Comparison of ENCODE assay signal across 9 cellular contexts in the genomic region with DNA sequence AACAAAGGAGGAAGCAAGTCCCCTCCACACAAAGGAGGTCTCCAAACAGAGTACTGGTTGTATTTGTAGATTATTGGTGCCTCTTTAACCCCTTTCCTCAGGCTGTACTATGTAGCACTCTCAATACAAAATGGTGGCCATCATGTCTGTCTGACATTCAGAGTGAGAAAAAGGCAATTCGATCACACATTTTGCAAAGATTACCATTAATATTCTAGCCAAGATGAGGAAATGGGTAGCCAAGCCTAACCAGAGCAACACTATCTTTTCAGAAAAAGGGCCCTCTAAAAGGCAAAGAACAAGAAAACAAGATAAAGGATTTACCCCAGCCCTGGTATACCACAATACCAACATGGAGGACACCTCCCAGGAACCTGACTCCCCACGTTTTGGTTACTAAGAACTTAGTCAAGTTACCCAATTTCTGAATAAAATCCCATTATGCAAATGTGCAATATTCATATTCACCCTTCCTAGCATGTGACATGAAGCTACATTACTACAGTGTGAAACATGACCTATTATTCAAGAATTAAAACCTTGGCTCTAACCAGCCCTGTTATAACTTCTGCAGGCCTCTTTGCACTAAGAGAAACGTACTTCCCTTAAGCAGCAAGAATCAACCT. TPM values are rescaled to one million over a fixed set of nuclear protein-coding genes. Genes with fewer than 3 reads are reported as not detected.
DNase-seq lines count a peak whose midpoint lies in the region; ATAC-seq and TF ChIP-seq lines count a peak whose summit lies in the region.
"Had no signal": no experiment of that assay in that cellular context is flagged by ENCODE, and none has a peak within 500 bp of the region (broad histone marks: within the 10 kb centered on the region; RNA-seq: fewer than 3 reads in every experiment).

No MANE protein-coding gene starts in this region.

- H3K36me3 ChIP-seq in brain microvascular endothelial cell (replicated peaks) (peaks cover 2% of the 10 kb centered on the region), mesendoderm (ENCODE audit: control insufficient read depth, insufficient read depth, low read length) (no peaks in the 10 kb centered on the region), uterus (no peaks in the 10 kb centered on the region)

- H3K4ac ChIP-seq in mesendoderm (ENCODE audit: low read depth, low read length), result no peak overlapping the region

- H3K4me3 ChIP-seq in brain microvascular endothelial cell (ENCODE audit: low read depth, low read length) (peak overlapping the region; percentile 86), mesendoderm (ENCODE audit: low read length) (peak overlapping the region; percentile 95), uterus (peak overlapping the region; percentile 73 to 84)

- peak overlapping the region; percentile 98 for H3K9ac ChIP-seq in mesendoderm (ENCODE audit: low read length)

- TF ChIP-seq CTCF in brain microvascular endothelial cell (IDR thresholded peaks at IDR 0.05; ENCODE audit: low read depth, low read length, missing control alignments), result no peak
- no peak for TF ChIP-seq CTCF in uterus (IDR thresholded peaks at IDR 0.05)

- H3K27ac ChIP-seq in brain microvascular endothelial cell (no peak overlapping the region), mesendoderm (ENCODE audit: low read depth, low read length) (no peak overlapping the region), uterus (peak overlapping the region; percentile 86 to 92)

- H2BK5ac ChIP-seq in mesendoderm (ENCODE audit: low read length), result no peak overlapping the region

- H2BK120ac ChIP-seq in mesendoderm (ENCODE audit: low read depth, low read length), result no peak overlapping the region

- H2BK15ac ChIP-seq in mesendoderm (replicated peaks; ENCODE audit: low read depth), result no peak overlapping the region

- no peaks in the 10 kb centered on the region for H3K9me3 ChIP-seq in uterus

- intact Hi-C loops in uterus (cut with DNase I; ENCODE audit: low total_unique reads), result loop anchor here (5.0 kb wide), 1 partner anchor 81 kb away; a partner anchor contains a TSS

- peak overlapping the region; percentile 73 for H3K23ac ChIP-seq in mesendoderm (ENCODE audit: low read length)

- no peaks in the 10 kb centered on the region for H3K4me1 ChIP-seq in mesendoderm (ENCODE audit: control insufficient read depth, low read depth, low read length)
- no peaks in the 10 kb centered on the region for H3K4me1 ChIP-seq in uterus

- no peak overlapping the region for H2AK5ac ChIP-seq in mesendoderm (ENCODE audit: low read length)

- TF ChIP-seq POLR2A in uterus (IDR thresholded peaks at IDR 0.05), result no peak
- TF ChIP-seq POLR2A in GM18505 (IDR thresholded peaks at IDR 0.05; ENCODE audit: borderline replicate concordance, extremely low read depth, insufficient read depth, insufficient read length), result no peak

- peak overlapping the region; percentile 98 for H3K56ac ChIP-seq in mesendoderm (ENCODE audit: low read length)

- in situ Hi-C loops in brain microvascular endothelial cell (cut with HindIII; ENCODE audit: low pct_ligation_motif_present, low sequenced_read_pairs), result no loop called here

- H3K27me3 ChIP-seq in brain microvascular endothelial cell (replicated peaks) (no peaks in the 10 kb centered on the region), mesendoderm (ENCODE audit: insufficient read depth, low read length, poor library complexity) (no peaks in the 10 kb centered on the region), uterus (no peaks in the 10 kb centered on the region)

- ATAC-seq in HG03565 (IDR thresholded peaks at IDR 0.05; ENCODE audit: unreplicated experiment) (no peak), HG02642 (IDR thresholded peaks at IDR 0.05; ENCODE audit: poor library complexity, unreplicated experiment) (no peak), GM18505 (IDR thresholded peaks at IDR 0.05; ENCODE audit: unreplicated experiment) (no peak)

- peaks cover 64% of the 10 kb centered on the region for H3K79me2 ChIP-seq in mesendoderm (ENCODE audit: control insufficient read depth, insufficient read depth, low read length)

- H4K8ac ChIP-seq in mesendoderm (ENCODE audit: low read depth, low read length), result no peak overlapping the region

- H3K4me2 ChIP-seq in mesendoderm (ENCODE audit: low read length), result peak overlapping the region; percentile 84

- WGBS in mesendoderm (ENCODE audit: extremely low coverage, insufficient coverage, low lambda C conversion rate), result no CpG with 5 or more reads among the region's 3 CpGs

- peak; percentile 70 for DNase-seq in DMS79 treated with DMSO at 0.1 percent for 48 hours (lab: John Stamatoyannopoulos, UW)
- peak; percentile 56 for DNase-seq in NCI-H1048 (lab: John Stamatoyannopoulos, UW)
- no peak for DNase-seq in brain microvascular endothelial cell
- DNase-seq in mesendoderm, result no peak
- no peak for DNase-seq in uterus

- no peaks in the 10 kb centered on the region for H3K79me1 ChIP-seq in mesendoderm (ENCODE audit: low read length)

- H3K18ac ChIP-seq in mesendoderm (ENCODE audit: low read length), result peak overlapping the region; percentile 99

- no peak overlapping the region for H4K5ac ChIP-seq in mesendoderm (ENCODE audit: low read length)

RNA-seq across cellular contexts. Expression of a gene that starts 2.2 kb away (rescaled TPM):
- 47.8 TPM for polyA plus RNA-seq in mesendoderm (2013, experiment 1 of 2)
- polyA plus RNA-seq in mesendoderm (2013, experiment 2 of 2), result 48.1 TPM
- total RNA-seq in uterus, result 100 to 1,000 TPM in 1 of 4 donors, 10 to 100 TPM in 3; 21.8 to 180 (median 47.1) TPM

RNA-seq across cellular contexts. Expression of a gene that starts 4.8 kb away (rescaled TPM):
- 7.5 TPM for polyA plus RNA-seq in mesendoderm (2013, experiment 1 of 2)
- 7.4 TPM for polyA plus RNA-seq in mesendoderm (2013, experiment 2 of 2)
- not detected for total RNA-seq in uterus
- total RNA-seq: LHCN-M2 had no signal

Comparison
In these comparisons a context has a peak if more than half of its experiments do, and no peak if none do; other contexts are left out.
1. DNase-seq: peak in DMS79 treated with DMSO at 0.1 percent for 48 hours (single experiment) and NCI-H1048 (single experiment); none in brain microvascular endothelial cell (single experiment), mesendoderm (single experiment) and uterus (0 of 2).
2. H3K27ac ChIP-seq: peak in uterus (2 of 2); none in brain microvascular endothelial cell (single experiment) and mesendoderm (single experiment).
3. Peak in every context shown above with its lines, with median percentiles within 50 percentile points of each other: H3K4me3 ChIP-seq.